Comparison of ENCODE assay signal across 10 cellular contexts in genomic region chr3:50243552-50243895, GRCh38. TPM values are rescaled to one million over a fixed set of nuclear protein-coding genes. Genes with fewer than 3 reads are reported as not detected.
A peak's percentile ranks its signal among the peaks of the same experiment; 100 is the strongest.
DNase-seq lines count a peak whose midpoint lies in the region; ATAC-seq, FAIRE-seq and TF ChIP-seq lines count a peak whose summit lies in the region.
"Had no signal": no experiment of that assay in that cellular context is flagged by ENCODE, and none has a peak within 500 bp of the region (broad histone marks: within the 10 kb centered on the region; RNA-seq: fewer than 3 reads in every experiment).

No MANE protein-coding gene starts in this region.

- 35 to 83% (median 48%) methylated on average over 4 of the region's 4 CpGs for WGBS in adipose tissue, 3 donors
- WGBS in stomach, 5 donors = 73 to 92% (median 91%) methylated on average over 4 of the region's 4 CpGs

- H3K9me2 ChIP-seq in Loucy (replicated peaks; ENCODE audit: low read depth, low read length) = no peaks in the 10 kb centered on the region

- FAIRE-seq in GM12892 (lab: Jason Lieb, UNC) = no peak

- H3K27me3 ChIP-seq in Loucy (ENCODE audit: insufficient read depth, low read length, poor library complexity, severe bottlenecking) = no peaks in the 10 kb centered on the region
- no peaks in the 10 kb centered on the region for H3K27me3 ChIP-seq in left lung
- H3K27me3 ChIP-seq in stomach = no peaks in the 10 kb centered on the region

- H3K9me3 ChIP-seq in Loucy (ENCODE audit: insufficient read depth, low read depth, low read length) (no peaks in the 10 kb centered on the region), left lung (no peaks in the 10 kb centered on the region), stomach (no peaks in the 10 kb centered on the region)

- H3K4me3 ChIP-seq in Loucy (ENCODE audit: low read length, poor library complexity, severe bottlenecking) = no peak overlapping the region
- H3K4me3 ChIP-seq in left lung = peak overlapping the region in 1 of 2 donors; percentile 26
- H3K4me3 ChIP-seq in stomach = peak overlapping the region in 2 of 4 donors; percentile 17 to 19

- ATAC-seq in left lung (no peak), HG03175 (IDR thresholded peaks at IDR 0.05; ENCODE audit: unreplicated experiment) (no peak)

- TF ChIP-seq CTCF in Loucy (conservative IDR thresholded peaks at IDR 0.05; ENCODE audit: low read length) = no peak
- no peak for TF ChIP-seq CTCF in left lung (IDR thresholded peaks at IDR 0.05)
- TF ChIP-seq CTCF in stomach (IDR thresholded peaks at IDR 0.05) = no peak

- H3K27ac ChIP-seq in adipose tissue (ENCODE audit: low read depth, low read length) (peak overlapping the region; percentile 82), left lung (peak overlapping the region; percentile 88 to 98), stomach (peak overlapping the region; percentile 22 to 97 (median 90))

- H3K4me1 ChIP-seq in Loucy (ENCODE audit: insufficient read depth, low read length, poor library complexity, severe bottlenecking) = peaks cover 57% of the 10 kb centered on the region
- peaks cover 74 to 100% of the 10 kb centered on the region in 2 donors for H3K4me1 ChIP-seq in left lung
- peaks cover 90 to 100% (median 98%) of the 10 kb centered on the region in 4 donors for H3K4me1 ChIP-seq in stomach

- H3K4me2 ChIP-seq in Loucy (ENCODE audit: low read depth, low read length, poor library complexity, severe bottlenecking) = peak overlapping the region; percentile 99

- H2AFZ ChIP-seq in Loucy (ENCODE audit: low read length) = no peak overlapping the region

- TF ChIP-seq POLR2A in stomach (IDR thresholded peaks at IDR 0.05) (no peak), GM12892 (IDR thresholded peaks at IDR 0.05; ENCODE audit: low read depth, low read length) (no peak)

- intact Hi-C loops in left lung (cut with DNase I) (no loop called here), stomach (cut with DNase I; ENCODE audit: low total_unique reads) (no loop called here)

- H3K79me2 ChIP-seq in Loucy (ENCODE audit: insufficient read depth, low read length) = peaks cover 96% of the 10 kb centered on the region

- peak overlapping the region; percentile 56 for H3K9ac ChIP-seq in Loucy (ENCODE audit: low read depth, low read length, poor library complexity, severe bottlenecking)

- H4K20me1 ChIP-seq in Loucy (ENCODE audit: insufficient read depth, low read length, poor library complexity, severe bottlenecking) = peaks cover 95% of the 10 kb centered on the region

- H3K36me3 ChIP-seq in Loucy (ENCODE audit: insufficient read depth, low read length) (peaks cover 21% of the 10 kb centered on the region; the same call in 1 of the 2 replicates), left lung (peaks cover 0 to 53% of the 10 kb centered on the region in 2 donors), stomach (peaks cover 0 to 10% (median 3%) of the 10 kb centered on the region in 4 donors)

- peaks cover 3% of the 10 kb centered on the region; the same call in 1 of the 2 replicates for H3F3A ChIP-seq in Loucy (ENCODE audit: low read depth)

- no peak for TF ChIP-seq EP300 in stomach (IDR thresholded peaks at IDR 0.05)

- DNase-seq in left lung (no peak), stomach (no peak), GM12892 (ENCODE audit: insufficient read length) (no peak), UCSD-AML1 (lab: John Stamatoyannopoulos, UW; ENCODE audit: unreplicated experiment) (no peak)
- DNase-seq: central memory CD4-positive, alpha-beta T cell; NCI-H1417 treated with DMSO at 0.1 percent for 48 hours; SW 1271 had no signal

RNA-seq across cellular contexts. Expression of gene GNAI2, which starts 7.5 kb away (rescaled TPM):
- polyA plus RNA-seq in adipose tissue (100 to 1,000 TPM in 2 of 3 donors, 10 to 100 TPM in 1; 53.4 to 242 (median 211) TPM), stomach (10 to 100 TPM; 61.1 to 73.5 (median 68.3) TPM)
- total RNA-seq in left lung (100 to 1,000 TPM; 266 to 381 TPM), stomach (100 to 1,000 TPM in 2 of 5 donors, 10 to 100 TPM in 3; 73.7 to 211 (median 98.5) TPM)
- 116 TPM for polyA plus RNA-seq in GM12892 (2012; ENCODE audit: missing spikeins)

RNA-seq across cellular contexts. Expression of gene SEMA3B, which starts 25.4 kb away (rescaled TPM):
- polyA plus RNA-seq in adipose tissue = 10 to 100 TPM; 17.9 to 29.2 (median 21.1) TPM
- 10 to 100 TPM; 56.8 to 92.7 TPM for total RNA-seq in left lung
- 100 to 1,000 TPM in 4 of 5 donors, 10 to 100 TPM in 1; 53.6 to 310 (median 129) TPM for total RNA-seq in stomach
- 10 to 100 TPM; 40.1 to 79.9 (median 42.0) TPM for polyA plus RNA-seq in stomach
- polyA plus RNA-seq in GM12892 (2012; ENCODE audit: missing spikeins) = 0.30 TPM

RNA-seq across cellular contexts. Expression of gene LSMEM2, which starts 35.4 kb away (rescaled TPM):
- polyA plus RNA-seq in adipose tissue (under 1 TPM in 2 of 3 donors, not detected in 1; 0.15 TPM), stomach (under 1 TPM in 2 of 3 donors, not detected in 1; 0.31 to 0.58 TPM)
- total RNA-seq in left lung (under 1 TPM in 1 of 2 donors, not detected in 1; 0.24 TPM), stomach (not detected)
- 0.25 TPM for polyA plus RNA-seq in GM12892 (2012; ENCODE audit: missing spikeins)

RNA-seq across cellular contexts. Expression of gene SLC38A3, which starts 38.5 kb away (rescaled TPM):
- polyA plus RNA-seq in adipose tissue = 10 to 100 TPM in 1 of 3 donors, under 1 TPM in 1, not detected in 1; 0.34 to 22.0 TPM
- under 1 TPM in 1 of 2 donors, not detected in 1; 0.23 TPM for total RNA-seq in left lung
- total RNA-seq in stomach = 1 to 10 TPM in 1 of 5 donors, not detected in 4; 3.1 TPM
- polyA plus RNA-seq in stomach = 1 to 10 TPM in 1 of 3 donors, under 1 TPM in 2; 0.15 to 1.1 (median 0.93) TPM
- not detected for polyA plus RNA-seq in GM12892 (2012; ENCODE audit: missing spikeins)

RNA-seq across cellular contexts. Expression of gene IFRD2, which starts 48.7 kb away (rescaled TPM):
- 100 to 1,000 TPM in 1 of 3 donors, 10 to 100 TPM in 2; 54.3 to 114 (median 77.3) TPM for polyA plus RNA-seq in adipose tissue
- 100 to 1,000 TPM in 1 of 2 donors, 10 to 100 TPM in 1; 55.0 to 104 TPM for total RNA-seq in left lung
- total RNA-seq in stomach = 100 to 1,000 TPM in 3 of 5 donors, 10 to 100 TPM in 2; 69.9 to 254 (median 193) TPM
- 100 to 1,000 TPM in 2 of 3 donors, 10 to 100 TPM in 1; 98.1 to 118 (median 108) TPM for polyA plus RNA-seq in stomach
- 40.2 TPM for polyA plus RNA-seq in GM12892 (2012; ENCODE audit: missing spikeins)
